18 cellular contexts compared by ENCODE assay signal in the genomic region with DNA sequence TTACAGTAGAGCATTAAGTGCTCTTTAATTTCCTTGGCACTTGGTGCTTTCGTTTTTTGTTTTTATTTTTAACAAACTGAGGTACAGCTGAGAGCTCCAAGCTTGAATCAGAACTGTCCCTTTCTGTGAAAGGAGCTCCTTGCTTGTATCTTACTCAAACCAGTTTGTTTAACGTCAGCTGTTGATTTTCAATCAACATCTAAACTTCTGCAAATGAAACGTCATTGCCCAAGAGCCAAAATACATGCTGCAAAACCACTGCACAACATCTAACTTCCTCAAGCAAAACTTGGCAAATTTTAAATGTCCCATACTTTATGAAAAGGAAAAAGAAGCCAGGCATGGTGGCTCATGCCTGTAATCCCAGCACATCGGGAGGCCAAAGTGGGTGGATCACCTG. TPM values are rescaled to one million over a fixed set of nuclear protein-coding genes. Genes with fewer than 3 reads are reported as not detected.
DNase-seq lines count a peak whose midpoint lies in the region; ATAC-seq, FAIRE-seq and TF ChIP-seq lines count a peak whose summit lies in the region.
"Had no signal": no experiment of that assay in that cellular context is flagged by ENCODE, and none has a peak within 500 bp of the region (broad histone marks: within the 10 kb centered on the region; RNA-seq: fewer than 3 reads in every experiment).

No MANE protein-coding gene starts in this region.

- no peaks in the 10 kb centered on the region for H3K4me1 ChIP-seq in right lobe of liver
- no peaks in the 10 kb centered on the region for H3K4me1 ChIP-seq in HepG2 (ENCODE audit: insufficient read depth, low read length)
- H3K4me1 ChIP-seq in lower lobe of right lung: no peaks in the 10 kb centered on the region
- H3K4me1 ChIP-seq in upper lobe of right lung: no peaks in the 10 kb centered on the region
- H3K4me1 ChIP-seq in H9 (ENCODE audit: insufficient read depth, low read length): no peaks in the 10 kb centered on the region
- H3K4me1 ChIP-seq in A673 (ENCODE audit: insufficient read depth, low read length, poor library complexity, severe bottlenecking): no peaks in the 10 kb centered on the region
- H3K4me1 ChIP-seq: A549, SJSA1 had no signal

- H2BK15ac ChIP-seq in H9 (ENCODE audit: low read depth, low read length): no peak overlapping the region

- TF ChIP-seq EP300 in HepG2 (IDR thresholded peaks at IDR 0.05; ENCODE audit: low read depth in 2 of 2, low read length in 2 of 2) (no peak), HepG2 (CRISPR knock-in tag; IDR thresholded peaks at IDR 0.05; ENCODE audit: borderline replicate concordance) (no peak)

- no peak overlapping the region for H3K4me3 Mint-ChIP-seq in H9
- H3K4me3 Mint-ChIP-seq: CD4-positive, CD25-positive, alpha-beta regulatory T cell; IgD-negative memory B cell had no signal

- H3K79me1 ChIP-seq in H9 (ENCODE audit: insufficient read depth, low read depth, low read length, poor library complexity, severe bottlenecking): no peaks in the 10 kb centered on the region

- POLR2A ChIA-PET in HepG2 (lab: Yijun Ruan, JAX): no interaction called here
- POLR2A ChIA-PET in A673 (lab: Charles Lee; ENCODE audit: low non-redundant PET): no interaction called here

- no peaks in the 10 kb centered on the region for H3K36me3 Mint-ChIP-seq in H9 (ENCODE audit: insufficient read depth in 1 of 3, low read depth in 3 of 3)

- H3K4me1 Mint-ChIP-seq in H9: no peaks in the 10 kb centered on the region
- H3K4me1 Mint-ChIP-seq: IgD-negative memory B cell had no signal

- intact Hi-C loops in right lobe of liver (cut with DNase I): no loop called here
- intact Hi-C loops in HepG2 (cut with micrococcal nuclease; ENCODE audit: unreplicated experiment): no loop called here
- intact Hi-C loops in lower lobe of right lung (cut with DNase I): no loop called here
- intact Hi-C loops in upper lobe of right lung (cut with DNase I): no loop called here
- intact Hi-C loops in A673 (cut with micrococcal nuclease; ENCODE audit: unreplicated experiment): no loop called here

- H3K27me3 ChIP-seq in right lobe of liver (no peaks in the 10 kb centered on the region), HepG2 (ENCODE audit: control insufficient read depth in 1 of 2, insufficient read depth in 2 of 2, low read length in 2 of 2) (no peaks in the 10 kb centered on the region), lower lobe of right lung (ENCODE audit: low read depth) (no peaks in the 10 kb centered on the region), upper lobe of right lung (no peaks in the 10 kb centered on the region), H9 (ENCODE audit: insufficient read depth, low read length) (no peaks in the 10 kb centered on the region), A673 (replicated peaks; ENCODE audit: insufficient read depth, low read depth, low read length, poor library complexity) (no peaks in the 10 kb centered on the region)
- H3K27me3 ChIP-seq: SJSA1 had no signal

- H3K4ac ChIP-seq in H9 (ENCODE audit: low read depth, low read length): no peak overlapping the region

- H3K4me3 ChIP-seq in right lobe of liver: no peak overlapping the region
- no peak overlapping the region for H3K4me3 ChIP-seq in HepG2 (replicated peaks in 1 of 3; ENCODE audit: insufficient read depth in 1 of 3, low read depth in 2 of 3, low read length in 3 of 3)
- no peak overlapping the region for H3K4me3 ChIP-seq in lower lobe of right lung
- no peak overlapping the region for H3K4me3 ChIP-seq in upper lobe of right lung
- no peak overlapping the region for H3K4me3 ChIP-seq in A673 (ENCODE audit: low read depth, low read length, poor library complexity, severe bottlenecking)
- H3K4me3 ChIP-seq: A549, SJSA1 had no signal

- H3K23ac ChIP-seq in H9 (ENCODE audit: insufficient read length, low read depth, low read length): no peak overlapping the region

- H2AFZ ChIP-seq in HepG2 (ENCODE audit: low read length) (no peak overlapping the region), H9 (ENCODE audit: low read length) (no peak overlapping the region)

- no peak overlapping the region for H3K56ac ChIP-seq in H9 (ENCODE audit: insufficient read length, low read depth, low read length)

- no peak overlapping the region for H4K8ac ChIP-seq in H9 (replicated peaks; ENCODE audit: insufficient read length, low read depth, low read length)

- FAIRE-seq in HepG2 (lab: Jason Lieb, UNC): no peak
- FAIRE-seq: A549 had no signal

- ATAC-seq in right lobe of liver (peak in 3 of 4 donors; percentile 36 to 62 (median 48)), HepG2 (no peak), lower lobe of right lung (peak; percentile 36 to 56), upper lobe of right lung (peak; percentile 71)
- ATAC-seq: A549 had no signal

- H4K91ac ChIP-seq in H9 (ENCODE audit: insufficient read length, low read depth, low read length): no peak overlapping the region

- H2BK12ac ChIP-seq in H9 (ENCODE audit: insufficient read length, low read depth, low read length): no peak overlapping the region

- no peaks in the 10 kb centered on the region for H4K20me1 ChIP-seq in HepG2 (ENCODE audit: insufficient read depth, low read length)
- H4K20me1 ChIP-seq in H9 (ENCODE audit: control insufficient read depth, insufficient read depth, insufficient read length): no peaks in the 10 kb centered on the region

- BruUV-seq in HepG2 (replicated peaks; lab: Mats Ljungman, UMichigan) (no TSS peak), A673 (replicated peaks; lab: Mats Ljungman, UMichigan) (no TSS peak)

- no peak overlapping the region for H2AK5ac ChIP-seq in H9 (ENCODE audit: insufficient read length, low read length)

- H2BK20ac ChIP-seq in H9 (ENCODE audit: low read depth, low read length, poor library complexity, severe bottlenecking): no peak overlapping the region

- H3K36me3 ChIP-seq in right lobe of liver (no peaks in the 10 kb centered on the region), HepG2 (replicated peaks in 1 of 2; ENCODE audit: control insufficient read depth in 1 of 2, insufficient read depth in 2 of 2, low read length in 2 of 2) (no peaks in the 10 kb centered on the region), lower lobe of right lung (no peaks in the 10 kb centered on the region), upper lobe of right lung (no peaks in the 10 kb centered on the region), A673 (ENCODE audit: insufficient read depth, low read length, poor library complexity, severe bottlenecking) (no peaks in the 10 kb centered on the region)
- H3K36me3 ChIP-seq: SJSA1 had no signal

- no peak overlapping the region for H4K5ac ChIP-seq in H9 (ENCODE audit: insufficient read length, low read depth, low read length)

- H3K27ac Mint-ChIP-seq in H9: no peak overlapping the region
- H3K27ac Mint-ChIP-seq: IgD-negative memory B cell had no signal

- CTCF ChIA-PET in HepG2 (lab: Yijun Ruan, JAX; ENCODE audit: low intra/inter-chr PET ratio, low total read pairs): no interaction called here
- CTCF ChIA-PET in A673 (lab: Charles Lee): no interaction called here

- no peak for TF ChIP-seq RAD21 in HepG2 (CRISPR knock-in tag; IDR thresholded peaks at IDR 0.05)

- H3K9ac ChIP-seq in HepG2 (ENCODE audit: insufficient read depth, low read depth, low read length) (no peak overlapping the region), H9 (ENCODE audit: extremely low read depth, insufficient read length, low read length) (no peak overlapping the region)

- H2BK120ac ChIP-seq in H9 (ENCODE audit: low read depth, low read length, poor library complexity, severe bottlenecking): no peak overlapping the region

- no peak for TF ChIP-seq CTCF in right lobe of liver (IDR thresholded peaks at IDR 0.05)
- no peak for TF ChIP-seq CTCF in HepG2 (CRISPR knock-in tag; IDR thresholded peaks at IDR 0.05)
- no peak for TF ChIP-seq CTCF in lower lobe of right lung (IDR thresholded peaks at IDR 0.05)
- no peak for TF ChIP-seq CTCF in upper lobe of right lung (IDR thresholded peaks at IDR 0.05)
- no peak for TF ChIP-seq CTCF in H9 (conservative IDR thresholded peaks at IDR 0.05)
- no peak for TF ChIP-seq CTCF in A673 (conservative IDR thresholded peaks at IDR 0.05; ENCODE audit: low read depth, low read length)

- in situ Hi-C loops in HepG2 (cut with HindIII; ENCODE audit: extremely low pct_ligation_motif_present, low pct_unique_long_range_greater_than_20kb): no loop called here

- no peaks in the 10 kb centered on the region for H3K23me2 ChIP-seq in H9 (ENCODE audit: insufficient read length, low read depth, low read length, poor library complexity, severe bottlenecking)

- no peak overlapping the region for H3T11ph ChIP-seq in H9 (ENCODE audit: low read length)

- H3K9me3 Mint-ChIP-seq in H9: no peaks in the 10 kb centered on the region; a peak in 1 of 5 replicates

- no peak overlapping the region for H3K18ac ChIP-seq in H9 (ENCODE audit: insufficient read length, low read depth, low read length)

- H3K27me3 Mint-ChIP-seq in H9 (ENCODE audit: low read depth): no peaks in the 10 kb centered on the region; the same call in none of the 2 replicates
- H3K27me3 Mint-ChIP-seq: IgD-negative memory B cell had no signal

- H3K79me2 ChIP-seq in HepG2 (ENCODE audit: insufficient read depth, low read length) (no peaks in the 10 kb centered on the region), H9 (ENCODE audit: insufficient read depth, low read length) (no peaks in the 10 kb centered on the region)

- DNase-seq in right lobe of liver: no peak
- no peak for DNase-seq in HepG2 (ENCODE audit: low spot score)
- peak; percentile 48 for DNase-seq in NOMO-1 treated with dmso at 0.1 percent for 144 hours (lab: John Stamatoyannopoulos, UW; ENCODE audit: unreplicated experiment)
- no peak for DNase-seq in lower lobe of right lung
- no peak for DNase-seq in upper lobe of right lung
- no peak for DNase-seq in AG08395 (ENCODE audit: low spot score)
- DNase-seq in H9: no peak
- no peak for DNase-seq in A673 (ENCODE audit: low spot score)
- DNase-seq: CD4-positive, CD25-positive, alpha-beta regulatory T cell; H7; NCI-H1048; NCI-H146; NCI-H2081; NCI-H510A treated with DMSO at 0.1 percent for 48 hours; OCI-M1 had no signal

- H3K14ac ChIP-seq in H9 (ENCODE audit: insufficient read depth, low read length): no peak overlapping the region

- TF ChIP-seq POLR2A in right lobe of liver (IDR thresholded peaks at IDR 0.05) (no peak), HepG2 (IDR thresholded peaks at IDR 0.05; ENCODE audit: insufficient read depth in 1 of 2, low read depth in 2 of 2, low read length in 2 of 2) (no peak)

- H3K9me3 ChIP-seq in right lobe of liver (no peaks in the 10 kb centered on the region), HepG2 (ENCODE audit: low read length) (no peaks in the 10 kb centered on the region), lower lobe of right lung (no peaks in the 10 kb centered on the region), upper lobe of right lung (no peaks in the 10 kb centered on the region), H9 (ENCODE audit: control insufficient read depth, low read depth, low read length) (no peaks in the 10 kb centered on the region), A673 (ENCODE audit: low read depth, low read length, poor library complexity, severe bottlenecking) (no peaks in the 10 kb centered on the region)
- H3K9me3 ChIP-seq: A549, SJSA1 had no signal

- H3K27ac ChIP-seq in right lobe of liver (peak overlapping the region in 1 of 3 donors; percentile 30), HepG2 (ENCODE audit: extremely low read length, insufficient read depth, low read length) (no peak overlapping the region), lower lobe of right lung (peak overlapping the region; percentile 56), upper lobe of right lung (no peak overlapping the region), H9 (ENCODE audit: insufficient read length, low read depth, low read length) (no peak overlapping the region), A673 (ENCODE audit: low read depth, low read length, poor library complexity, severe bottlenecking) (no peak overlapping the region)
- H3K27ac ChIP-seq: A549, SJSA1 had no signal

- no peak overlapping the region for H2BK5ac ChIP-seq in H9 (ENCODE audit: insufficient read length, low read length)

- no peak overlapping the region for H3K4me2 ChIP-seq in HepG2 (ENCODE audit: low read depth, low read length)
- no peak overlapping the region for H3K4me2 ChIP-seq in H9 (ENCODE audit: insufficient read depth, insufficient read length, low read length)
- H3K4me2 ChIP-seq: A549 had no signal

- WGBS in right lobe of liver (ENCODE audit: insufficient coverage, low coverage, low lambda C conversion rate, missing lambda C conversion rate): 54% methylated on average over 3 of the region's 4 CpGs
- WGBS in HepG2 (ENCODE audit: low lambda C conversion rate): 38% methylated on average over 4 of the region's 4 CpGs
- WGBS in H9 (ENCODE audit: extremely low coverage, insufficient read length, low lambda C conversion rate): no CpG with 5 or more reads among the region's 4 CpGs

RNA-seq across cellular contexts. Expression of a gene that starts 15.2 kb away (rescaled TPM):
- 10 to 100 TPM in 1 of 6 experiments, 1 to 10 TPM in 4, under 1 TPM in 1; 0.75 to 18.9 (median 5.9) TPM for total RNA-seq in right lobe of liver
- 0.13 and 0.15 TPM in 2 replicates for total RNA-seq in HepG2 (2016; rRNA removed; fragmentation: Illumina TruSeq; extraction: Trizol)
- not detected in 2 replicates for total RNA-seq in HepG2 (2016; cell fraction: cytosol; rRNA removed; fragmentation: Illumina TruSeq; extraction: Trizol; ENCODE audit: low read depth)
- total RNA-seq in HepG2 (2016; cell fraction: insoluble cytoplasmic fraction; rRNA removed; fragmentation: Illumina TruSeq; extraction: Trizol): 0.13 TPM in 1 of 2 replicates, not detected in the other
- total RNA-seq in HepG2 (2016; cell fraction: membrane; rRNA removed; fragmentation: Illumina TruSeq; extraction: Trizol): 0.22 TPM in 1 of 2 replicates, not detected in the other
- not detected in 2 replicates for total RNA-seq in HepG2 (2016; cell fraction: nucleus; rRNA removed; fragmentation: Illumina TruSeq; extraction: Trizol)
- polyA plus RNA-seq in HepG2 (2011; rRNA removed): 0.09 and 0.30 TPM in 2 replicates
- polyA plus RNA-seq in HepG2 (2011; cell fraction: cytosol; rRNA removed): 0.03 and 0.28 TPM in 2 replicates
- not detected in 2 replicates for polyA plus RNA-seq in HepG2 (2011; cell fraction: nucleus; rRNA removed)
- polyA plus RNA-seq in HepG2 (2012): 0.76 and 1.4 TPM in 2 replicates
- polyA plus RNA-seq in HepG2 (2016; cell fraction: cytosol; fragmentation: Illumina TruSeq; extraction: Trizol; ENCODE audit: low read depth): not detected in 2 replicates
- polyA plus RNA-seq in HepG2 (2016; cell fraction: insoluble cytoplasmic fraction; fragmentation: Illumina TruSeq; extraction: Trizol; ENCODE audit: low read depth): not detected in 2 replicates
- not detected in 2 replicates for polyA plus RNA-seq in HepG2 (2016; cell fraction: membrane; fragmentation: Illumina TruSeq; extraction: Trizol; ENCODE audit: low read depth)
- polyA plus RNA-seq in HepG2 (2016; cell fraction: nucleus; fragmentation: Illumina TruSeq; extraction: Trizol; ENCODE audit: insufficient read depth, low read depth): not detected in 2 replicates
- polyA minus RNA-seq in HepG2 (2011; rRNA and poly(A)+ RNA removed; ENCODE audit: low replicate concordance): not detected in 2 replicates
- polyA minus RNA-seq in HepG2 (2011; cell fraction: cytosol; rRNA and poly(A)+ RNA removed): not detected in 2 replicates
- not detected in 2 replicates for polyA minus RNA-seq in HepG2 (2011; cell fraction: nucleus; rRNA and poly(A)+ RNA removed)
- total RNA-seq in lower lobe of right lung: 32.6 TPM
- 14.0 TPM for total RNA-seq in upper lobe of right lung
- total RNA-seq in H9 (2021): not detected in 2 replicates
- total RNA-seq in A673 (2021): not detected in 2 replicates
- total RNA-seq: H7 had no signal
- polyA plus RNA-seq: A549 had no signal

RNA-seq across cellular contexts. Expression of a gene that starts 28.6 kb away (rescaled TPM):
- total RNA-seq in right lobe of liver: 100 to 1,000 TPM in 2 of 6 experiments, 10 to 100 TPM in 4; 21.6 to 364 (median 96.0) TPM
- 0.41 and 0.62 TPM in 2 replicates for total RNA-seq in HepG2 (2016; rRNA removed; fragmentation: Illumina TruSeq; extraction: Trizol)
- not detected in 2 replicates for total RNA-seq in HepG2 (2016; cell fraction: cytosol; rRNA removed; fragmentation: Illumina TruSeq; extraction: Trizol; ENCODE audit: low read depth)
- total RNA-seq in HepG2 (2016; cell fraction: insoluble cytoplasmic fraction; rRNA removed; fragmentation: Illumina TruSeq; extraction: Trizol): 0.45 and 0.61 TPM in 2 replicates
- 0.17 and 0.25 TPM in 2 replicates for total RNA-seq in HepG2 (2016; cell fraction: membrane; rRNA removed; fragmentation: Illumina TruSeq; extraction: Trizol)
- total RNA-seq in HepG2 (2016; cell fraction: nucleus; rRNA removed; fragmentation: Illumina TruSeq; extraction: Trizol): 0.65 and 0.75 TPM in 2 replicates
- 4.0 and 11.7 TPM in 2 replicates for polyA plus RNA-seq in HepG2 (2011; rRNA removed)
- polyA plus RNA-seq in HepG2 (2011; cell fraction: cytosol; rRNA removed): 1.6 and 9.6 TPM in 2 replicates
- polyA plus RNA-seq in HepG2 (2011; cell fraction: nucleus; rRNA removed): 0.82 and 2.6 TPM in 2 replicates
- polyA plus RNA-seq in HepG2 (2012): 17.1 and 20.8 TPM in 2 replicates
- 0.05 TPM in 1 of 2 replicates, not detected in the other for polyA plus RNA-seq in HepG2 (2016; cell fraction: cytosol; fragmentation: Illumina TruSeq; extraction: Trizol; ENCODE audit: low read depth)
- 0.44 and 0.53 TPM in 2 replicates for polyA plus RNA-seq in HepG2 (2016; cell fraction: insoluble cytoplasmic fraction; fragmentation: Illumina TruSeq; extraction: Trizol; ENCODE audit: low read depth)
- polyA plus RNA-seq in HepG2 (2016; cell fraction: membrane; fragmentation: Illumina TruSeq; extraction: Trizol; ENCODE audit: low read depth): 0.08 and 0.13 TPM in 2 replicates
- 1.2 and 1.5 TPM in 2 replicates for polyA plus RNA-seq in HepG2 (2016; cell fraction: nucleus; fragmentation: Illumina TruSeq; extraction: Trizol; ENCODE audit: insufficient read depth, low read depth)
- 2.3 TPM in 1 of 2 replicates, not detected in the other for polyA minus RNA-seq in HepG2 (2011; rRNA and poly(A)+ RNA removed; ENCODE audit: low replicate concordance)
- polyA minus RNA-seq in HepG2 (2011; cell fraction: cytosol; rRNA and poly(A)+ RNA removed): 1.6 and 6.7 TPM in 2 replicates
- 1.2 and 6.0 TPM in 2 replicates for polyA minus RNA-seq in HepG2 (2011; cell fraction: nucleus; rRNA and poly(A)+ RNA removed)
- total RNA-seq in lower lobe of right lung: 10.0 TPM
- 10.1 TPM for total RNA-seq in upper lobe of right lung
- total RNA-seq in H9 (2021): not detected in 2 replicates
- not detected in 2 replicates for total RNA-seq in A673 (2021)
- total RNA-seq: CD4-positive, CD25-positive, alpha-beta regulatory T cell; H7; SJSA1 had no signal
- polyA plus RNA-seq: IgD-negative memory B cell had no signal

RNA-seq across cellular contexts. Expression of a gene that starts 55.9 kb away (rescaled TPM):
- 1 to 10 TPM; 2.9 to 6.1 (median 4.2) TPM for total RNA-seq in right lobe of liver
- total RNA-seq in HepG2 (2016; rRNA removed; fragmentation: Illumina TruSeq; extraction: Trizol): 9.1 and 13.8 TPM in 2 replicates
- 2.6 and 3.7 TPM in 2 replicates for total RNA-seq in HepG2 (2016; cell fraction: cytosol; rRNA removed; fragmentation: Illumina TruSeq; extraction: Trizol; ENCODE audit: low read depth)
- total RNA-seq in HepG2 (2016; cell fraction: insoluble cytoplasmic fraction; rRNA removed; fragmentation: Illumina TruSeq; extraction: Trizol): 9.3 and 14.3 TPM in 2 replicates
- total RNA-seq in HepG2 (2016; cell fraction: membrane; rRNA removed; fragmentation: Illumina TruSeq; extraction: Trizol): 7.4 and 8.2 TPM in 2 replicates
- 12.6 and 14.0 TPM in 2 replicates for total RNA-seq in HepG2 (2016; cell fraction: nucleus; rRNA removed; fragmentation: Illumina TruSeq; extraction: Trizol)
- 9.8 and 11.4 TPM in 2 replicates for polyA plus RNA-seq in HepG2 (2011; rRNA removed)
- polyA plus RNA-seq in HepG2 (2011; cell fraction: cytosol; rRNA removed): 5.6 and 9.6 TPM in 2 replicates
- polyA plus RNA-seq in HepG2 (2011; cell fraction: nucleus; rRNA removed): 8.1 and 11.8 TPM in 2 replicates
- polyA plus RNA-seq in HepG2 (2012): 10.7 and 13.7 TPM in 2 replicates
- polyA plus RNA-seq in HepG2 (2016; cell fraction: cytosol; fragmentation: Illumina TruSeq; extraction: Trizol; ENCODE audit: low read depth): 3.2 TPM in 2 replicates
- 7.9 and 10.1 TPM in 2 replicates for polyA plus RNA-seq in HepG2 (2016; cell fraction: insoluble cytoplasmic fraction; fragmentation: Illumina TruSeq; extraction: Trizol; ENCODE audit: low read depth)
- 6.7 and 6.9 TPM in 2 replicates for polyA plus RNA-seq in HepG2 (2016; cell fraction: membrane; fragmentation: Illumina TruSeq; extraction: Trizol; ENCODE audit: low read depth)
- 22.4 and 23.0 TPM in 2 replicates for polyA plus RNA-seq in HepG2 (2016; cell fraction: nucleus; fragmentation: Illumina TruSeq; extraction: Trizol; ENCODE audit: insufficient read depth, low read depth)
- polyA minus RNA-seq in HepG2 (2011; rRNA and poly(A)+ RNA removed; ENCODE audit: low replicate concordance): 10.6 and 11.6 TPM in 2 replicates
- 6.4 and 7.6 TPM in 2 replicates for polyA minus RNA-seq in HepG2 (2011; cell fraction: cytosol; rRNA and poly(A)+ RNA removed)
- 8.4 and 10.2 TPM in 2 replicates for polyA minus RNA-seq in HepG2 (2011; cell fraction: nucleus; rRNA and poly(A)+ RNA removed)
- 8.1 TPM for total RNA-seq in lower lobe of right lung
- 8.9 TPM for total RNA-seq in upper lobe of right lung
- total RNA-seq in H9 (2021): 18.1 and 19.8 TPM in 2 replicates
- 24.4 and 25.2 TPM in 2 replicates for total RNA-seq in A673 (2021)
